In genomic region chr20:2470051-2470431, GRCh38 we compare ENCODE assay signal across 8 cellular contexts. TPM values are rescaled to one million over a fixed set of nuclear protein-coding genes. Genes with fewer than 3 reads are reported as not detected.
DNase-seq lines count a peak whose midpoint lies in the region; ATAC-seq and TF ChIP-seq lines count a peak whose summit lies in the region.

No MANE protein-coding gene starts in this region.

- TF ChIP-seq CTCF in epithelial cell of esophagus (IDR thresholded peaks at IDR 0.05; ENCODE audit: insufficient read depth, low read depth, low read length, missing control alignments) = no peak

- DNase-seq in NK-92 treated with Interleukin-12 subunit alpha and Interleukin-12 subunit beta, amount 100 ng/mL, for 24 hours (lab: John Stamatoyannopoulos, UW) = peak; percentile 64
- DNase-seq in NK-92 (lab: John Stamatoyannopoulos, UW; ENCODE audit: unreplicated experiment) (no peak), NCI-H774 (lab: John Stamatoyannopoulos, UW) (peak; percentile 39), epithelial cell of esophagus (ENCODE audit: low read depth) (peak; percentile 68), myocyte (ENCODE audit: low read depth) (peak; percentile 51)
- DNase-seq in activated CD8-positive, alpha-beta memory T cell treated with anti-CD3 and anti-CD28 coated beads for 48 hours (ENCODE audit: low read depth in 2 of 3, low spot score in 2 of 3) = peak in 2 of 3 experiments; percentile 37 to 40
- peak; percentile 33 to 55 for DNase-seq in stimulated activated CD8-positive, alpha-beta memory T cell treated with anti-CD3 and anti-CD28 coated beads, Interleukin-7, amount 100 ng/mL, for 48 hours (ENCODE audit: extremely low read depth in 1 of 2, low read depth in 1 of 2)

- peak overlapping the region; percentile 92 for H3K4me3 ChIP-seq in epithelial cell of esophagus (ENCODE audit: low read length)

- peak; percentile 27 for ATAC-seq in HG03108 (IDR thresholded peaks at IDR 0.05; ENCODE audit: unreplicated experiment)

RNA-seq across cellular contexts. Expression of gene SNRPB, which starts 0.5 kb away (rescaled TPM):
- total RNA-seq in myocyte = 167 and 185 TPM in 2 replicates
- 83.7 TPM for polyA plus RNA-seq in myocyte (2012)

RNA-seq across cellular contexts. Expression of gene ZNF343, which starts 38.7 kb away (rescaled TPM):
- total RNA-seq in myocyte = 5.0 and 11.7 TPM in 2 replicates
- 6.2 TPM for polyA plus RNA-seq in myocyte (2012)
